ENCODE assay signal across 1 cellular context in the genomic region with DNA sequence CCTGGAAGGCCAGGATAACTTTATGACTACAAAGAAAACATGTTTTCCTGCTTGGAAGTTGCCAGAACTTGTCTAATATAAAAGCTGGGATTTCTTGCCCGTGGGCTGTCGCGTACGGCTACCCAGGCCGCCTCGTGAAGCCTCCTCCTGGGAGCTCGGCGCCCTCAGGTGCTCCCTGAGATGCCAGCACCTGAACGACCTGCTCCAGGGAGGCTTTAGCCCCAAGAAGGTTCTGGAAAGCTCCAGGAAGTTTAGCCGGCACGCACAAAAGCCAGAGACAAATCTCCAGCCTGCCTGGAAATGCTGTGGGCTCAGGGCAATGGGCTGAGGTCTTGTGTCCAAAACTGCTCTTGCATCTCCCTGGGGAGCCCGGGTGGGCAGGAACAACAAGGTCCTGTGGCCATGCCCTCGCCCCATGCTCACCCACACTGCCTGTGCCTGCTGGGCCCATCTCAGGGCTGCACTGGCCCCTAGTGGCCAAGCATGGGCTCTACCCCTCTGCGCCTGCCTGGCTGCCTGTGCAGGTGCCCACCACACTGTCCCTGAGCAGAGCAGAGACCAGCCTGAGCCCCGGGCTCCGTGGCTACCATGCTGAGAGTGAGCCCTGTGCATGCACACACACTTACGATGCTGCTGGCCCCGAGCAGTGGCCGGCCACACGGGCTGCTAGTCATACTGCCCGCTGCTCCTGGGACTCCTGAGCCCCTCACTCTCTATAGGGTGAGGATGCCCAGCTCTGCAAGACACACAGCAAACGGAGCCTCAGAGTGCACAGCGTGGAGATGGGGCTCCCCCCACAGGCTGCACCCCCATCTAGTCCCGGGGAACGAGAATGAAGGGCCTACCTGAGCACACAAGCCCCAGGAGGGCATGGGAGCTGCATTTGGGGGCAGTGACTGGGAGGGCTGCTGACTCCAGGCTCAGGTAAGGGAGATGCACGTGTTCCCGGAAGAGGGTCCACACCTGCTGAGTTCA.
TF ChIP-seq lines count a peak whose summit lies in the region.

No MANE protein-coding gene starts in this region.

TF ChIP-seq in WTC11, 78 proteins besides CTCF, POLR2A, EP300 and RAD21 (continued from another document):
- TF ChIP-seq, protein P1, sequence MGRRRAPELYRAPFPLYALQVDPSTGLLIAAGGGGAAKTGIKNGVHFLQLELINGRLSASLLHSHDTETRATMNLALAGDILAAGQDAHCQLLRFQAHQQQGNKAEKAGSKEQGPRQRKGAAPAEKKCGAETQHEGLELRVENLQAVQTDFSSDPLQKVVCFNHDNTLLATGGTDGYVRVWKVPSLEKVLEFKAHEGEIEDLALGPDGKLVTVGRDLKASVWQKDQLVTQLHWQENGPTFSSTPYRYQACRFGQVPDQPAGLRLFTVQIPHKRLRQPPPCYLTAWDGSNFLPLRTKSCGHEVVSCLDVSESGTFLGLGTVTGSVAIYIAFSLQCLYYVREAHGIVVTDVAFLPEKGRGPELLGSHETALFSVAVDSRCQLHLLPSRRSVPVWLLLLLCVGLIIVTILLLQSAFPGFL (CRISPR knock-in tag; IDR thresholded peaks at IDR 0.05; ENCODE audit: borderline replicate concordance), result no peak
- TF ChIP-seq ZNF423 (CRISPR knock-in tag; IDR thresholded peaks at IDR 0.05), result peak; percentile 55; the same call in 1 of the 2 replicates
- 0 out of 2 replicates have a peak, but pooled peaks have one; percentile 37 for TF ChIP-seq NR3C1 (CRISPR knock-in tag; conservative IDR thresholded peaks at IDR 0.05; ENCODE audit: low read depth)
- TF ChIP-seq CDX4 (CRISPR knock-in tag; IDR thresholded peaks at IDR 0.05; ENCODE audit: borderline replicate concordance), result no peak
- no peak for TF ChIP-seq EMX1 (CRISPR knock-in tag; IDR thresholded peaks at IDR 0.05)
- TF ChIP-seq MAX (CRISPR knock-in tag; IDR thresholded peaks at IDR 0.05), result peak; percentile 69
- TF ChIP-seq ZMAT4 (CRISPR knock-in tag; IDR thresholded peaks at IDR 0.05), result no peak
- TF ChIP-seq, protein P2, sequence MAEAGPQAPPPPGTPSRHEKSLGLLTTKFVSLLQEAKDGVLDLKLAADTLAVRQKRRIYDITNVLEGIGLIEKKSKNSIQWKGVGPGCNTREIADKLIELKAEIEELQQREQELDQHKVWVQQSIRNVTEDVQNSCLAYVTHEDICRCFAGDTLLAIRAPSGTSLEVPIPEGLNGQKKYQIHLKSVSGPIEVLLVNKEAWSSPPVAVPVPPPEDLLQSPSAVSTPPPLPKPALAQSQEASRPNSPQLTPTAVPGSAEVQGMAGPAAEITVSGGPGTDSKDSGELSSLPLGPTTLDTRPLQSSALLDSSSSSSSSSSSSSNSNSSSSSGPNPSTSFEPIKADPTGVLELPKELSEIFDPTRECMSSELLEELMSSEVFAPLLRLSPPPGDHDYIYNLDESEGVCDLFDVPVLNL (CRISPR knock-in tag; IDR thresholded peaks at IDR 0.05; ENCODE audit: borderline replicate concordance, low read depth), result no peak
- no peak for TF ChIP-seq HMGA2 (CRISPR knock-in tag; IDR thresholded peaks at IDR 0.05)
- TF ChIP-seq SMAD4 (CRISPR knock-in tag; IDR thresholded peaks at IDR 0.05), result no peak
- no peak; the same call in 1 of the 2 replicates for TF ChIP-seq ZBTB43 (CRISPR knock-in tag; IDR thresholded peaks at IDR 0.05)
- TF ChIP-seq, protein P3, sequence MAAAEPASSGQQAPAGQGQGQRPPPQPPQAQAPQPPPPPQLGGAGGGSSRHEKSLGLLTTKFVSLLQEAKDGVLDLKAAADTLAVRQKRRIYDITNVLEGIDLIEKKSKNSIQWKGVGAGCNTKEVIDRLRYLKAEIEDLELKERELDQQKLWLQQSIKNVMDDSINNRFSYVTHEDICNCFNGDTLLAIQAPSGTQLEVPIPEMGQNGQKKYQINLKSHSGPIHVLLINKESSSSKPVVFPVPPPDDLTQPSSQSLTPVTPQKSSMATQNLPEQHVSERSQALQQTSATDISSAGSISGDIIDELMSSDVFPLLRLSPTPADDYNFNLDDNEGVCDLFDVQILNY (CRISPR knock-in tag; IDR thresholded peaks at IDR 0.05), result no peak
- TF ChIP-seq, protein P4, sequence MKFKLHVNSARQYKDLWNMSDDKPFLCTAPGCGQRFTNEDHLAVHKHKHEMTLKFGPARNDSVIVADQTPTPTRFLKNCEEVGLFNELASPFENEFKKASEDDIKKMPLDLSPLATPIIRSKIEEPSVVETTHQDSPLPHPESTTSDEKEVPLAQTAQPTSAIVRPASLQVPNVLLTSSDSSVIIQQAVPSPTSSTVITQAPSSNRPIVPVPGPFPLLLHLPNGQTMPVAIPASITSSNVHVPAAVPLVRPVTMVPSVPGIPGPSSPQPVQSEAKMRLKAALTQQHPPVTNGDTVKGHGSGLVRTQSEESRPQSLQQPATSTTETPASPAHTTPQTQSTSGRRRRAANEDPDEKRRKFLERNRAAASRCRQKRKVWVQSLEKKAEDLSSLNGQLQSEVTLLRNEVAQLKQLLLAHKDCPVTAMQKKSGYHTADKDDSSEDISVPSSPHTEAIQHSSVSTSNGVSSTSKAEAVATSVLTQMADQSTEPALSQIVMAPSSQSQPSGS (CRISPR knock-in tag; IDR thresholded peaks at IDR 0.05; ENCODE audit: borderline replicate concordance, low read depth), result no peak
- no peak for TF ChIP-seq CBFB (CRISPR knock-in tag; IDR thresholded peaks at IDR 0.05; ENCODE audit: low read depth)
- TF ChIP-seq, protein P5, sequence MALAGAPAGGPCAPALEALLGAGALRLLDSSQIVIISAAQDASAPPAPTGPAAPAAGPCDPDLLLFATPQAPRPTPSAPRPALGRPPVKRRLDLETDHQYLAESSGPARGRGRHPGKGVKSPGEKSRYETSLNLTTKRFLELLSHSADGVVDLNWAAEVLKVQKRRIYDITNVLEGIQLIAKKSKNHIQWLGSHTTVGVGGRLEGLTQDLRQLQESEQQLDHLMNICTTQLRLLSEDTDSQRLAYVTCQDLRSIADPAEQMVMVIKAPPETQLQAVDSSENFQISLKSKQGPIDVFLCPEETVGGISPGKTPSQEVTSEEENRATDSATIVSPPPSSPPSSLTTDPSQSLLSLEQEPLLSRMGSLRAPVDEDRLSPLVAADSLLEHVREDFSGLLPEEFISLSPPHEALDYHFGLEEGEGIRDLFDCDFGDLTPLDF (CRISPR knock-in tag; IDR thresholded peaks at IDR 0.05), result no peak
- TF ChIP-seq NFE2L1 (CRISPR knock-in tag; IDR thresholded peaks at IDR 0.05), result 0 out of 2 replicates have a peak, but pooled peaks have one; percentile 36
- no peak for TF ChIP-seq ZNF671 (CRISPR knock-in tag; IDR thresholded peaks at IDR 0.05)
- 0 out of 2 replicates have a peak, but pooled peaks have one; percentile 11 for TF ChIP-seq ZNF121 (CRISPR knock-in tag; IDR thresholded peaks at IDR 0.05)
- TF ChIP-seq MXD4 (CRISPR knock-in tag; IDR thresholded peaks at IDR 0.05; ENCODE audit: borderline replicate concordance), result no peak
- TF ChIP-seq ZNF512 (CRISPR knock-in tag; IDR thresholded peaks at IDR 0.05; ENCODE audit: borderline replicate concordance), result no peak
- TF ChIP-seq ZNF263 (CRISPR knock-in tag; IDR thresholded peaks at IDR 0.05; ENCODE audit: low read depth), result no peak
- TF ChIP-seq, protein P6, sequence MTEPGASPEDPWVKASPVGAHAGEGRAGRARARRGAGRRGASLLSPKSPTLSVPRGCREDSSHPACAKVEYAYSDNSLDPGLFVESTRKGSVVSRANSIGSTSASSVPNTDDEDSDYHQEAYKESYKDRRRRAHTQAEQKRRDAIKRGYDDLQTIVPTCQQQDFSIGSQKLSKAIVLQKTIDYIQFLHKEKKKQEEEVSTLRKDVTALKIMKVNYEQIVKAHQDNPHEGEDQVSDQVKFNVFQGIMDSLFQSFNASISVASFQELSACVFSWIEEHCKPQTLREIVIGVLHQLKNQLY (CRISPR knock-in tag; IDR thresholded peaks at IDR 0.05), result no peak
- TF ChIP-seq ELF4 (CRISPR knock-in tag; IDR thresholded peaks at IDR 0.05; ENCODE audit: low read depth), result no peak
- TF ChIP-seq, protein P7, sequence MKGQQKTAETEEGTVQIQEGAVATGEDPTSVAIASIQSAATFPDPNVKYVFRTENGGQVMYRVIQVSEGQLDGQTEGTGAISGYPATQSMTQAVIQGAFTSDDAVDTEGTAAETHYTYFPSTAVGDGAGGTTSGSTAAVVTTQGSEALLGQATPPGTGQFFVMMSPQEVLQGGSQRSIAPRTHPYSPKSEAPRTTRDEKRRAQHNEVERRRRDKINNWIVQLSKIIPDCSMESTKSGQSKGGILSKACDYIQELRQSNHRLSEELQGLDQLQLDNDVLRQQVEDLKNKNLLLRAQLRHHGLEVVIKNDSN (CRISPR knock-in tag; IDR thresholded peaks at IDR 0.05), result no peak
- no peak for TF ChIP-seq ETV6 (CRISPR knock-in tag; IDR thresholded peaks at IDR 0.05)
